ENCODE assay signal across 1 cellular context in the genomic region with DNA sequence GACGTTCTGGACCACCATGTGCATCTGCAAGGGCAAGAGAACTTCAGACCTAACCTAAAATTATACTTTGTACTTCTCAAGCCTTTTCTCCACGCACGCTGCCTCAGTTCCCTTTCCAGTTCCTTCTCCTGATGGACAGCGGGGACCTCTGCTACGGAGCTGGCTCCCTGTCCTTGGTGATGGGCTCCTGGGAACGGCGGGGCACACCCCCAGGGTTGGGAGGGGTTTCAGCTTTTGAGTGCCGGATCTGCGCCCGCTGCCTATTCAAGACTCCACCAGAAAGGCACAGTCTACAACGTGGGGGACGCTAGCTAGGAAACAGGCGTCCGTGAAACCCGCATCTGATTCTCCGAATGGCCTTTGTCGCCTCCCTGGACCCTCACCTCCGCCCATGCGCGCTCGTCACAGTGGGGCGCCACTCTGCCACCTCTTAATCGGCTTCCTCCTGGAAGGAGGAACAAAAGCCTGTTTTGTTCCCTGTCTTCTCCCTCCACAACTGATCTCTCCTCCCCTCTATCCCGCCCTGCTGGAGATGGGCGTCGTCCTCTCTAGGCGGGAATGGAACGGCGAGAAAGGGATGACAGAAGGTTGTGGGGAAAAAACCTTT.
TF ChIP-seq lines count a peak whose summit lies in the region.

No MANE protein-coding gene starts in this region.

TF ChIP-seq in GM23338, 12 proteins besides CTCF, POLR2A, EP300 and RAD21 (continued from another document):
- TF ChIP-seq ZNF462 (CRISPR knock-in tag; IDR thresholded peaks at IDR 0.05): no peak
TF ChIP-seq in GM23338: peak in this region for 0.
